ENCODE assay signal across 27 cellular contexts in the genomic region with DNA sequence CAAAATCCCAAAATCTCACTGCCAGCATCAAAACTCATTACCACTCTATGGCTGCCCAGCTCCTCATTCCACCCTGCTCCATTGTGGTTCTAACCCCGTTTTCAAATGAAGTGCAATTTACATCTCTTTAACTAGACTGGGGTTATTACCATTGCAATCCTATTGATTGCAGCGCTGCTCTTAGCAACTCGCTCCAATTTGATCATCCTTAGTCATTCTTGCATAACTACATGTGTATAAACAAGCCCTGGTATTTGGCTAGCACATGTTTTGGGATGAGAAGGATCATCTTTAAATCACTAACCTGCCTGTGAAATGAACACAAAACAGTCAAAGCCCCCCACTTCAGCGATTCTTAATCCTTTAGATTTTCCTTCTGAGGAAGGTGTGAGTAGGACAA.
DNase-seq lines count a peak whose midpoint lies in the region; ATAC-seq, FAIRE-seq and TF ChIP-seq lines count a peak whose summit lies in the region.
"Had no signal": no experiment of that assay in that cellular context is flagged by ENCODE, and none has a peak within 500 bp of the region (broad histone marks: within the 10 kb centered on the region; RNA-seq: fewer than 3 reads in every experiment).

No MANE protein-coding gene starts in this region.

- H4K8ac ChIP-seq in neuronal stem cell (ENCODE audit: low read depth, low read length) = no peak overlapping the region

- no peak overlapping the region for H2BK120ac ChIP-seq in neuronal stem cell (ENCODE audit: low read depth, low read length)

- H3K9me3 ChIP-seq in astrocyte (ENCODE audit: insufficient read depth, low read depth, low read length) (no peaks in the 10 kb centered on the region), neuronal stem cell (replicated peaks in 1 of 2; ENCODE audit: control insufficient read depth in 2 of 2, insufficient read depth in 1 of 2, low read depth in 1 of 2, low read length in 2 of 2) (no peaks in the 10 kb centered on the region)
- H3K9me3 ChIP-seq in CD8-positive, alpha-beta memory T cell (ENCODE audit: low read length) = no peaks in the 10 kb centered on the region
- H3K9me3 ChIP-seq: BLaER1 treated with 17β-estradiol and CSF1 and Interleukin-3, amounts not matched to agents 10 nM and 100 nM; Peyer's patch; SJSA1; suprapubic skin had no signal

- no peak overlapping the region for H3K27ac Mint-ChIP-seq in astrocyte (ENCODE audit: unreplicated experiment)
- H3K27ac Mint-ChIP-seq in CD8-positive, alpha-beta memory T cell = no peak overlapping the region
- H3K27ac Mint-ChIP-seq: activated naive CD4-positive, alpha-beta T cell treated with anti-CD3 and anti-CD28 coated beads for 36 hours; activated T-cell treated with anti-CD3 and anti-CD28 coated beads, Interleukin-2, amount 50 U/mL, for 72 hours; endodermal cell; stimulated activated effector memory CD8-positive, alpha-beta T cell treated with anti-CD3 and anti-CD28 coated beads, Interleukin-12 subunit alpha, Interleukin-12 subunit beta, amount 100 ng/mL, for 72 hours had no signal

- H3K79me2 ChIP-seq in ACC112 (ENCODE audit: control insufficient read depth, insufficient read depth, low read length, unreplicated experiment) = no peaks in the 10 kb centered on the region
- no peaks in the 10 kb centered on the region for H3K79me2 ChIP-seq in astrocyte (ENCODE audit: insufficient read depth, low read length)

- H3K27me3 ChIP-seq in ACC112 (ENCODE audit: insufficient read depth, low read length) (no peaks in the 10 kb centered on the region), astrocyte (ENCODE audit: insufficient read depth, low read length) (peaks cover 2% of the 10 kb centered on the region), foreskin keratinocyte (peaks cover under 1% of the 10 kb centered on the region), neuronal stem cell (ENCODE audit: control insufficient read depth in 3 of 3, insufficient read depth in 3 of 3, low read depth in 1 of 3, low read length in 3 of 3) (no peaks in the 10 kb centered on the region)
- H3K27me3 ChIP-seq in CD8-positive, alpha-beta memory T cell (ENCODE audit: insufficient read depth, low read length, poor library complexity, severe bottlenecking) = no peaks in the 10 kb centered on the region
- H3K27me3 ChIP-seq: BLaER1 treated with 17β-estradiol and CSF1 and Interleukin-3, amounts not matched to agents 10 nM and 100 nM; cardiac muscle cell; Peyer's patch; SJSA1; suprapubic skin had no signal

- H3K36me3 ChIP-seq in ACC112 (ENCODE audit: insufficient read depth, low read length) (no peaks in the 10 kb centered on the region), astrocyte (ENCODE audit: insufficient read depth, low read length) (no peaks in the 10 kb centered on the region), neuronal stem cell (replicated peaks in 1 of 2; ENCODE audit: control insufficient read depth in 2 of 2, insufficient read depth in 2 of 2, low read length in 2 of 2) (no peaks in the 10 kb centered on the region)
- H3K36me3 ChIP-seq in CD8-positive, alpha-beta memory T cell (ENCODE audit: insufficient read depth, low read length) = no peaks in the 10 kb centered on the region
- H3K36me3 ChIP-seq: BLaER1 treated with 17β-estradiol and CSF1 and Interleukin-3, amounts not matched to agents 10 nM and 100 nM; cardiac muscle cell; Peyer's patch; SJSA1; suprapubic skin had no signal

- peaks cover 6% of the 10 kb centered on the region for H3K4me1 Mint-ChIP-seq in astrocyte (ENCODE audit: low read depth, unreplicated experiment)
- no peaks in the 10 kb centered on the region for H3K4me1 Mint-ChIP-seq in CD8-positive, alpha-beta memory T cell
- H3K4me1 Mint-ChIP-seq: stimulated activated effector memory CD8-positive, alpha-beta T cell treated with anti-CD3 and anti-CD28 coated beads, Interleukin-12 subunit alpha, Interleukin-12 subunit beta, amount 100 ng/mL, for 72 hours had no signal

- no peak overlapping the region for H2AK5ac ChIP-seq in neuronal stem cell (ENCODE audit: low read depth, low read length)

- H3K27ac ChIP-seq in ACC112 (ENCODE audit: low read depth, low read length) (peak overlapping the region; percentile 12; the same call in 1 of the 2 replicates), astrocyte (ENCODE audit: low read depth, low read length) (no peak overlapping the region), foreskin keratinocyte (no peak overlapping the region), neuronal stem cell (replicated peaks; ENCODE audit: low read length) (no peak overlapping the region)
- H3K27ac ChIP-seq in CD8-positive, alpha-beta memory T cell (ENCODE audit: low read depth, low read length) = no peak overlapping the region
- H3K27ac ChIP-seq: BLaER1 treated with 17β-estradiol and CSF1 and Interleukin-3, amounts not matched to agents 10 nM and 100 nM; cardiac muscle cell; Peyer's patch; SJSA1; suprapubic skin had no signal

- TF ChIP-seq CTCF in astrocyte (IDR thresholded peaks at IDR 0.05; ENCODE audit: insufficient read depth, low read depth, low read length) = no peak
- TF ChIP-seq CTCF in foreskin keratinocyte (conservative IDR thresholded peaks at IDR 0.05) = no peak

- no peaks in the 10 kb centered on the region for H3K36me3 Mint-ChIP-seq in astrocyte (ENCODE audit: low read depth, unreplicated experiment)
- H3K36me3 Mint-ChIP-seq in CD8-positive, alpha-beta memory T cell = no peaks in the 10 kb centered on the region
- H3K36me3 Mint-ChIP-seq: stimulated activated effector memory CD8-positive, alpha-beta T cell treated with anti-CD3 and anti-CD28 coated beads, Interleukin-12 subunit alpha, Interleukin-12 subunit beta, amount 100 ng/mL, for 72 hours had no signal

- no CpG with 5 or more reads among the region's 4 CpGs for WGBS in neuronal stem cell (ENCODE audit: extremely low coverage in 2 of 2, insufficient read length in 2 of 2, insufficient replicate concordance in 1 of 2), 2 donors

- no peaks in the 10 kb centered on the region for H4K20me1 ChIP-seq in astrocyte (ENCODE audit: insufficient read depth, low read length)
- H4K20me1 ChIP-seq: BLaER1 treated with 17β-estradiol and CSF1 and Interleukin-3, amounts not matched to agents 10 nM and 100 nM had no signal

- H3K9ac ChIP-seq in astrocyte (ENCODE audit: low read length) = no peak overlapping the region
- H3K9ac ChIP-seq in neuronal stem cell (ENCODE audit: low read depth, low read length, poor library complexity) = no peak overlapping the region
- H3K9ac ChIP-seq: BLaER1 treated with 17β-estradiol and CSF1 and Interleukin-3, amounts not matched to agents 10 nM and 100 nM had no signal

- H4K91ac ChIP-seq in neuronal stem cell (ENCODE audit: low read depth, low read length, poor library complexity) = no peak overlapping the region

- ATAC-seq in foreskin keratinocyte (peak; percentile 78), GM19351 (IDR thresholded peaks at IDR 0.05; ENCODE audit: unreplicated experiment) (no peak), GM21447 (IDR thresholded peaks at IDR 0.05; ENCODE audit: unreplicated experiment) (no peak)
- ATAC-seq: activated T-cell treated with anti-CD3 and anti-CD28 coated beads, Interleukin-2, amount 50 U/mL, for 72 hours; stimulated activated effector memory CD8-positive, alpha-beta T cell treated with anti-CD3 and anti-CD28 coated beads, Interleukin-12 subunit alpha, Interleukin-12 subunit beta, amount 100 ng/mL, for 72 hours had no signal

- no peak overlapping the region for H3K4me3 Mint-ChIP-seq in astrocyte (ENCODE audit: unreplicated experiment)
- no peak overlapping the region for H3K4me3 Mint-ChIP-seq in CD8-positive, alpha-beta memory T cell
- H3K4me3 Mint-ChIP-seq: activated naive CD4-positive, alpha-beta T cell treated with anti-CD3 and anti-CD28 coated beads for 36 hours; activated T-cell treated with anti-CD3 and anti-CD28 coated beads, Interleukin-2, amount 50 U/mL, for 72 hours; endodermal cell; stimulated activated effector memory CD8-positive, alpha-beta T cell treated with anti-CD3 and anti-CD28 coated beads, Interleukin-12 subunit alpha, Interleukin-12 subunit beta, amount 100 ng/mL, for 72 hours had no signal

- H3K23ac ChIP-seq in neuronal stem cell (ENCODE audit: low read depth, low read length, poor library complexity) = no peak overlapping the region

- no peak overlapping the region for H3K4ac ChIP-seq in neuronal stem cell (ENCODE audit: low read length)

- peaks cover 2% of the 10 kb centered on the region for H3K9me3 Mint-ChIP-seq in astrocyte (ENCODE audit: unreplicated experiment)
- peaks cover 0 to 12% (median 7%) of the 10 kb centered on the region in 5 donors for H3K9me3 Mint-ChIP-seq in CD8-positive, alpha-beta memory T cell
- H3K9me3 Mint-ChIP-seq: activated T-cell treated with anti-CD3 and anti-CD28 coated beads, Interleukin-2, amount 50 U/mL, for 72 hours; endodermal cell had no signal

- H3K79me1 ChIP-seq in neuronal stem cell (ENCODE audit: low read depth, low read length) = no peaks in the 10 kb centered on the region

- H3K4me3 ChIP-seq in ACC112 (ENCODE audit: low read depth, low read length) (no peak overlapping the region), astrocyte (ENCODE audit: insufficient read depth, low read depth, low read length) (no peak overlapping the region), neuronal stem cell (ENCODE audit: low read length in 2 of 2) (no peak overlapping the region)
- H3K4me3 ChIP-seq in CD8-positive, alpha-beta memory T cell (ENCODE audit: low read length) = no peak overlapping the region
- H3K4me3 ChIP-seq: BLaER1 treated with 17β-estradiol and CSF1 and Interleukin-3, amounts not matched to agents 10 nM and 100 nM; cardiac muscle cell; Peyer's patch; SJSA1; suprapubic skin had no signal

- H3K4me2 ChIP-seq in astrocyte (ENCODE audit: low read length) (no peak overlapping the region), neuronal stem cell (ENCODE audit: insufficient read depth, low read length, poor library complexity, severe bottlenecking) (no peak overlapping the region)
- H3K4me2 ChIP-seq: BLaER1 treated with 17β-estradiol and CSF1 and Interleukin-3, amounts not matched to agents 10 nM and 100 nM had no signal

- H2AFZ ChIP-seq in ACC112 (ENCODE audit: low read length, unreplicated experiment) = no peak overlapping the region
- no peak overlapping the region for H2AFZ ChIP-seq in astrocyte (ENCODE audit: low read depth, low read length)
- H2AFZ ChIP-seq in neuronal stem cell (ENCODE audit: low read length) = no peak overlapping the region

- H3K14ac ChIP-seq in neuronal stem cell (ENCODE audit: low read length) = no peak overlapping the region

- H3K4me1 ChIP-seq in ACC112 (ENCODE audit: control insufficient read depth, insufficient read depth, low read length, unreplicated experiment) (peaks cover 17% of the 10 kb centered on the region), astrocyte (ENCODE audit: insufficient read depth, low read length) (peaks cover 4% of the 10 kb centered on the region), foreskin keratinocyte (no peaks in the 10 kb centered on the region), neuronal stem cell (ENCODE audit: control insufficient read depth in 2 of 2, insufficient read depth in 1 of 2, low read depth in 1 of 2, low read length in 2 of 2) (peaks cover 0 to 4% of the 10 kb centered on the region in 2 donors)
- no peaks in the 10 kb centered on the region for H3K4me1 ChIP-seq in CD8-positive, alpha-beta memory T cell (ENCODE audit: insufficient read depth, low read length)
- H3K4me1 ChIP-seq: Peyer's patch, SJSA1 had no signal

- H3K27me3 Mint-ChIP-seq in astrocyte (ENCODE audit: low read depth, unreplicated experiment) = peaks cover 9% of the 10 kb centered on the region
- peaks cover 0 to 10% of the 10 kb centered on the region in 2 donors for H3K27me3 Mint-ChIP-seq in CD8-positive, alpha-beta memory T cell

- POLR2A ChIA-PET in CD8-positive, alpha-beta memory T cell (lab: Charles Lee) = no interaction called here

- FAIRE-seq in astrocyte (lab: Jason Lieb, UNC) = no peak

- no peak overlapping the region for H2BK12ac ChIP-seq in neuronal stem cell (ENCODE audit: low read length)

- CTCF ChIA-PET in CD8-positive, alpha-beta memory T cell (lab: Charles Lee) = no interaction called here

- H2BK15ac ChIP-seq in neuronal stem cell (ENCODE audit: low read length) = no peak overlapping the region

- H2BK5ac ChIP-seq in neuronal stem cell (ENCODE audit: low read length) = no peak overlapping the region

- DNase-seq in GM04503 (ENCODE audit: low read depth) (peak; percentile 6), astrocyte (ENCODE audit: low read depth) (peak; percentile 39), foreskin keratinocyte (peak; percentile 54 to 82), neuronal stem cell (ENCODE audit: low spot score) (no peak)
- no peak for DNase-seq in CD8-positive, alpha-beta memory T cell
- DNase-seq: 8988T; activated CD4-positive, alpha-beta T cell treated with anti-CD3 and anti-CD28 coated beads for 4 hours; activated CD8-positive, alpha-beta memory T cell treated with anti-CD3 and anti-CD28 coated beads for 24 hours; activated naive CD4-positive, alpha-beta T cell treated with anti-CD3 and anti-CD28 coated beads for 36 hours; activated T-cell treated with anti-CD3 and anti-CD28 coated beads, Interleukin-2, amount 50 U/mL, for 72 hours; amniotic stem cell; Calu3; endodermal cell; KG1; NCI-H1694; NCI-H524 treated with DMSO at 0.1 percent for 48 hours; nucleus accumbens; Peyer's patch; stimulated activated CD4-positive, alpha-beta T cell treated with anti-CD3 and anti-CD28 coated beads, Interleukin-2, amount 100 ng/mL, for 48 hours had no signal

- no peak overlapping the region for H3K18ac ChIP-seq in neuronal stem cell (ENCODE audit: low read length)

Comparison
In these comparisons a context has a peak if more than half of its experiments do, and no peak if none do; other contexts are left out.
1. DNase-seq: peak in GM04503 (single experiment), astrocyte (single experiment) and foreskin keratinocyte (2 of 2); none in CD8-positive, alpha-beta memory T cell (0 of 5) and neuronal stem cell (single experiment).